In genomic region chr2:105402809-105403208, GRCh38 we compare ENCODE assay signal across 24 cellular contexts. TPM values are rescaled to one million over a fixed set of nuclear protein-coding genes. Genes with fewer than 3 reads are reported as not detected.
DNase-seq lines count a peak whose midpoint lies in the region; ATAC-seq, FAIRE-seq and TF ChIP-seq lines count a peak whose summit lies in the region.
"Had no signal": no experiment of that assay in that cellular context is flagged by ENCODE, and none has a peak within 500 bp of the region (broad histone marks: within the 10 kb centered on the region; RNA-seq: fewer than 3 reads in every experiment).

No MANE protein-coding gene starts in this region.

- H3K9ac ChIP-seq in adipocyte (ENCODE audit: low read length) (peak overlapping the region; percentile 39), mesenchymal stem cell (ENCODE audit: low read length) (peak overlapping the region; percentile 55)

- H2BK120ac ChIP-seq in mesenchymal stem cell (ENCODE audit: low read depth, low read length): no peak overlapping the region

- TF ChIP-seq CTCF in heart left ventricle (IDR thresholded peaks at IDR 0.05) (no peak), transverse colon (IDR thresholded peaks at IDR 0.05) (no peak)

- H3K14ac ChIP-seq in mesenchymal stem cell (ENCODE audit: low read length in 2 of 2): no peak overlapping the region

- H2BK5ac ChIP-seq in mesenchymal stem cell (ENCODE audit: low read depth, low read length, poor library complexity, severe bottlenecking): no peak overlapping the region

- H3K36me3 ChIP-seq in heart left ventricle (peaks cover 0 to 10% (median 0%) of the 10 kb centered on the region in 9 donors), adipocyte (ENCODE audit: control insufficient read depth, insufficient read depth, low read length, severe bottlenecking) (no peaks in the 10 kb centered on the region), mesenchymal stem cell (ENCODE audit: control insufficient read depth in 1 of 2, insufficient read depth in 2 of 2, low read depth in 1 of 2, low read length in 2 of 2) (peaks cover 0 to 2% of the 10 kb centered on the region in 2 experiments), transverse colon (no peaks in the 10 kb centered on the region)
- H3K36me3 ChIP-seq: BE2C, ovary, upper lobe of left lung had no signal

- in situ Hi-C loops in transverse colon (cut with MboI; ENCODE audit: low pct_ligation_motif_present in 1 of 4, low pct_unique_long_range_greater_than_20kb in 1 of 4, low sequenced_read_pairs in 3 of 4): no loop called here

- no peak overlapping the region for H4K91ac ChIP-seq in mesenchymal stem cell (ENCODE audit: low read length)

- no peak overlapping the region for H3K4me2 ChIP-seq in mesenchymal stem cell (ENCODE audit: low read length, poor library complexity, severe bottlenecking)

- ATAC-seq in heart left ventricle (no peak), left ventricle myocardium superior (no peak), HG02852 (IDR thresholded peaks at IDR 0.05; ENCODE audit: unreplicated experiment) (no peak), HG03045 (IDR thresholded peaks at IDR 0.05; ENCODE audit: unreplicated experiment) (no peak)
- ATAC-seq: natural killer cell treated with Interleukin-12 subunit alpha and Interleukin-12 subunit beta and Interleukin-15 and Interleukin-18, amount 100 ng/mL, for 72 hours; sciatic nerve had no signal

- H3K23ac ChIP-seq in mesenchymal stem cell (ENCODE audit: low read length in 2 of 2): no peak overlapping the region

- H3K4ac ChIP-seq in mesenchymal stem cell (ENCODE audit: low read depth in 1 of 2, low read length in 2 of 2): no peak overlapping the region

- peaks cover 0 to 21% (median 0%) of the 10 kb centered on the region in 9 donors for H3K27me3 ChIP-seq in heart left ventricle
- H3K27me3 ChIP-seq in adipocyte (replicated peaks; ENCODE audit: control insufficient read depth, insufficient read depth, low read length): no peaks in the 10 kb centered on the region
- H3K27me3 ChIP-seq in mesenchymal stem cell (ENCODE audit: control insufficient read depth in 1 of 2, insufficient read depth in 1 of 2, low read length in 2 of 2): no peaks in the 10 kb centered on the region
- no peaks in the 10 kb centered on the region for H3K27me3 ChIP-seq in transverse colon
- H3K27me3 ChIP-seq: BE2C, ovary had no signal

- H3K4me3 ChIP-seq in heart left ventricle (no peak overlapping the region), adipocyte (ENCODE audit: low read length) (no peak overlapping the region), mesenchymal stem cell (ENCODE audit: insufficient read depth in 1 of 2, low read depth in 1 of 2, low read length in 2 of 2) (no peak overlapping the region), transverse colon (no peak overlapping the region)
- H3K4me3 ChIP-seq: ovary, upper lobe of left lung had no signal

- H3K9me3 ChIP-seq in heart left ventricle (no peaks in the 10 kb centered on the region), adipocyte (ENCODE audit: control insufficient read depth, low read length) (no peaks in the 10 kb centered on the region), mesenchymal stem cell (ENCODE audit: control insufficient read depth, low read length) (no peaks in the 10 kb centered on the region), transverse colon (no peaks in the 10 kb centered on the region)
- H3K9me3 ChIP-seq: BE2C, ovary, upper lobe of left lung had no signal

- H3K79me1 ChIP-seq in mesenchymal stem cell (replicated peaks; ENCODE audit: low read length, poor library complexity, severe bottlenecking): peaks cover 12% of the 10 kb centered on the region

- no peak overlapping the region for H2AK5ac ChIP-seq in mesenchymal stem cell (ENCODE audit: low read length, severe bottlenecking)

- H3K4me1 ChIP-seq in heart left ventricle: peaks cover 0 to 81% (median 33%) of the 10 kb centered on the region in 12 donors
- H3K4me1 ChIP-seq in adipocyte (ENCODE audit: control insufficient read depth, insufficient read depth, low read length): peaks cover 31% of the 10 kb centered on the region
- peaks cover 14% of the 10 kb centered on the region for H3K4me1 ChIP-seq in mesenchymal stem cell (ENCODE audit: control insufficient read depth, insufficient read depth, low read depth, low read length)
- H3K4me1 ChIP-seq in transverse colon: peaks cover 0 to 39% (median 26%) of the 10 kb centered on the region in 4 donors

- no peak overlapping the region for H2BK12ac ChIP-seq in mesenchymal stem cell (ENCODE audit: low read length in 2 of 2)

- FAIRE-seq in frontal cortex (lab: Jason Lieb, UNC): no peak
- FAIRE-seq: GM18507, H54 had no signal

- DNase-seq in heart left ventricle (no peak), left ventricle myocardium superior (no peak), adipocyte (ENCODE audit: low read depth) (no peak), mesenchymal stem cell (no peak), transverse colon (no peak), frontal cortex (ENCODE audit: low spot score in 2 of 2) (no peak)
- DNase-seq: anterior cingulate cortex; BE2C; central memory CD4-positive, alpha-beta T cell; dermis blood vessel endothelial cell; GF-D8; head of caudate nucleus; NCI-H1105; NCI-H1930; NCI-H526 treated with DMSO at 0.1 percent for 48 hours; stimulated activated CD8-positive, alpha-beta memory T cell treated with anti-CD3 and anti-CD28 coated beads, Interleukin-4, amount 100 ng/mL, for 48 hours; upper lobe of left lung had no signal

- no peak for TF ChIP-seq POLR2A in heart left ventricle (IDR thresholded peaks at IDR 0.05)
- TF ChIP-seq POLR2A in transverse colon (IDR thresholded peaks at IDR 0.05): no peak

- TF ChIP-seq EP300 in transverse colon (IDR thresholded peaks at IDR 0.05; ENCODE audit: low read depth): no peak

- H3K27ac ChIP-seq in heart left ventricle (peak overlapping the region in 9 of 12 donors; percentile 54 to 76 (median 70)), mesenchymal stem cell (ENCODE audit: low read length, poor library complexity, severe bottlenecking) (peak overlapping the region; percentile 97), transverse colon (peak overlapping the region; percentile 79 to 88 (median 86))
- H3K27ac ChIP-seq: upper lobe of left lung had no signal

- intact Hi-C loops in heart left ventricle (cut with DNase I) (no loop called here), left ventricle myocardium superior (cut with micrococcal nuclease) (no loop called here), transverse colon (cut with DNase I; ENCODE audit: low total_unique reads) (no loop called here)

- WGBS in heart left ventricle, 4 donors: 48 to 71% (median 63%) methylated on average over 2 of the region's 2 CpGs
- WGBS in mesenchymal stem cell: no CpG with 5 or more reads among the region's 2 CpGs
- WGBS in transverse colon (ENCODE audit: low coverage in 1 of 2), 2 donors: 88 to 92% methylated on average over 2 of the region's 2 CpGs

- H4K8ac ChIP-seq in mesenchymal stem cell (ENCODE audit: low read length): no peak overlapping the region

- H3K18ac ChIP-seq in mesenchymal stem cell (ENCODE audit: low read depth in 1 of 2, low read length in 2 of 2): no peak overlapping the region

- H2BK15ac ChIP-seq in mesenchymal stem cell (ENCODE audit: low read depth, poor library complexity, severe bottlenecking): no peak overlapping the region

- no peak overlapping the region for H2AFZ ChIP-seq in mesenchymal stem cell (ENCODE audit: low read depth, low read length)

RNA-seq across cellular contexts. Expression of gene FHL2, which starts 4.0 kb away (rescaled TPM):
- total RNA-seq in heart left ventricle (1,000 to 10,000 TPM in 7 of 9 donors, 100 to 1,000 TPM in 2; 649 to 4,692 (median 1,370) TPM), left ventricle myocardium superior (1,772 TPM), transverse colon (100 to 1,000 TPM in 1 of 4 donors, 10 to 100 TPM in 3; 56.1 to 140 (median 89.2) TPM), frontal cortex (2.4 TPM)
- 100 to 1,000 TPM; 669 to 913 TPM for polyA plus RNA-seq in heart left ventricle
- 258 TPM for polyA plus RNA-seq in mesenchymal stem cell (2013, experiment 1 of 2)
- polyA plus RNA-seq in mesenchymal stem cell (2013, experiment 2 of 2): 261 TPM

Comparison
In these comparisons a context has a peak if more than half of its experiments do, and no peak if none do; other contexts are left out.
1. RNA of gene FHL2, which starts 4.0 kb away (total RNA-seq): 1,772 TPM in left ventricle myocardium superior (single experiment), 649 to 4,692 TPM in heart left ventricle and 56.1 to 140 TPM in transverse colon; 2.4 TPM in frontal cortex (single experiment); every median in the first group is over 10 times any median in the second.
2. Peak in every context shown above with its lines, with median percentiles within 50 percentile points of each other: H3K27ac ChIP-seq.